In the genomic region with DNA sequence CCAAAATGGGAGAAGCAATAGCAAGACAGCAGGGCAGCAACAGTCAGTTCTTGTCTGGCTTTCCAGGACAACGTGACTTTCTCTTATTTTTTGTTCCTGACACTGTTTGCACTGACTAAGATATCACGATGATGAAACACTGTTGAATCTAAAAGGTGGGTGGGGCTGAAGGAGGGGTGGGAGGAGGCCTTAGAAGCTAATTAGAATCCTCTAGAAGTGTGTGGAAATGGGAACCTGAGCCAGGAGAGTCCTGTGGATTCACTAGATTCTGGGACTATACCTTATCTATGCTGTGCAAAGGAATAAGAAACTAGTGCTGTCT, we compare ENCODE assay signal across 16 cellular contexts.
A peak's percentile ranks its signal among the peaks of the same experiment; 100 is the strongest.
DNase-seq lines count a peak whose midpoint lies in the region; ATAC-seq, FAIRE-seq and TF ChIP-seq lines count a peak whose summit lies in the region.
"Had no signal": no experiment of that assay in that cellular context is flagged by ENCODE, and none has a peak within 500 bp of the region (broad histone marks: within the 10 kb centered on the region; RNA-seq: fewer than 3 reads in every experiment).

No MANE protein-coding gene starts in this region.

- ATAC-seq in K562 (peak; percentile 26; the same call in 2 of the 3 replicates), GM21381 (IDR thresholded peaks at IDR 0.05; ENCODE audit: unreplicated experiment) (no peak)
- ATAC-seq: body of pancreas, mucosa of descending colon had no signal

- DNase-seq in NCI-H345 (lab: John Stamatoyannopoulos, UW) (peak; percentile 44), NCI-H345 treated with DMSO at 0.1 percent for 48 hours (lab: John Stamatoyannopoulos, UW; ENCODE audit: unreplicated experiment) (no peak), K562 (ENCODE audit: extremely low read depth in 1 of 4, low spot score in 3 of 4) (no peak), hepatocyte (ENCODE audit: low spot score) (peak; percentile 15), stromal cell of bone marrow (ENCODE audit: low read depth) (peak; percentile 28), kidney (no peak), foreskin melanocyte (no peak)
- DNase-seq: 8988T; activated gamma-delta T cell treated with Interleukin-2 at 50 U/mL for 16 hours; CD4-positive, alpha-beta memory T cell; H9; mucosa of descending colon; NCI-H446; stimulated activated CD4-positive, alpha-beta T cell treated with anti-CD3 and anti-CD28 coated beads, Interleukin-15, amount 100 ng/mL, for 24 hours had no signal

- intact Hi-C loops in K562 (cut with micrococcal nuclease) (no loop called here), kidney (cut with DNase I) (no loop called here)

- BruUV-seq in K562 (replicated peaks; lab: Mats Ljungman, UMichigan): no TSS peak

- no peak for FAIRE-seq in K562 (lab: Jason Lieb, UNC)
- no peak for FAIRE-seq in kidney (lab: Jason Lieb, UNC)

- WGBS in K562 (ENCODE audit: insufficient coverage, low coverage, missing lambda C conversion rate): 0% methylated on average over 2 of the region's 2 CpGs
- 38% methylated on average over 2 of the region's 2 CpGs for WGBS in hepatocyte (ENCODE audit: low lambda C conversion rate, missing lambda C conversion rate)

- POLR2A ChIA-PET in K562 (lab: Yijun Ruan, JAX): no interaction called here

- H3K4me3 ChIP-seq in K562 (no peak overlapping the region), hepatocyte (no peak overlapping the region), kidney (ENCODE audit: low read length in 2 of 2) (no peak overlapping the region)
- H3K4me3 ChIP-seq: body of pancreas, mucosa of descending colon had no signal

- no peaks in the 10 kb centered on the region for H3K36me3 ChIP-seq in K562 (ENCODE audit: control insufficient read depth, insufficient read depth, low read length)
- no peaks in the 10 kb centered on the region for H3K36me3 ChIP-seq in hepatocyte (replicated peaks; ENCODE audit: insufficient read depth, low read depth)
- H3K36me3 ChIP-seq in kidney (ENCODE audit: control insufficient read depth in 1 of 2, insufficient read depth in 2 of 2, low read length in 2 of 2): no peaks in the 10 kb centered on the region

- TF ChIP-seq CTCF in K562 (IDR thresholded peaks at IDR 0.05 in 2 of 3, conservative IDR thresholded peaks at IDR 0.05 in 1 of 3; ENCODE audit: insufficient read depth in 2 of 3, low read depth in 1 of 3, low read length in 3 of 3): no peak
- no peak for TF ChIP-seq CTCF in hepatocyte (IDR thresholded peaks at IDR 0.05; ENCODE audit: poor library complexity)
- TF ChIP-seq CTCF in kidney (IDR thresholded peaks at IDR 0.05; ENCODE audit: borderline replicate concordance, extremely low read depth, insufficient read depth): no peak

- H3K4me2 ChIP-seq in K562 (ENCODE audit: insufficient read depth, low read length): no peak overlapping the region
- H3K4me2 ChIP-seq in hepatocyte: peak overlapping the region; percentile 22

- H3K9me2 ChIP-seq in hepatocyte (replicated peaks; ENCODE audit: insufficient read depth): no peaks in the 10 kb centered on the region

- H3K9ac ChIP-seq in K562 (ENCODE audit: insufficient read depth in 1 of 2, low read depth in 2 of 2, low read length in 2 of 2) (no peak overlapping the region), kidney (ENCODE audit: low read length in 2 of 2) (no peak overlapping the region)

- in situ Hi-C loops in K562 (cut with MboI): no loop called here

- no peak for TF ChIP-seq RAD21 in K562 (CRISPR knock-in tag; conservative IDR thresholded peaks at IDR 0.05 in 1 of 2, IDR thresholded peaks at IDR 0.05 in 1 of 2)

- H3K27me3 ChIP-seq in K562 (ENCODE audit: control insufficient read depth in 2 of 2, insufficient read depth in 2 of 2, low read length in 2 of 2) (peaks cover 2 to 19% of the 10 kb centered on the region in 2 experiments; a peak in 4 of 5 replicates), hepatocyte (peaks cover 9% of the 10 kb centered on the region)
- H3K27me3 ChIP-seq: body of pancreas had no signal

- H3K9me1 ChIP-seq in K562 (ENCODE audit: control insufficient read depth, insufficient read depth, low read length): peaks cover 3% of the 10 kb centered on the region

- no peaks in the 10 kb centered on the region for H3K9me3 ChIP-seq in K562 (replicated peaks; ENCODE audit: control insufficient read depth, insufficient read depth, low read depth, low read length)
- no peaks in the 10 kb centered on the region for H3K9me3 ChIP-seq in hepatocyte (ENCODE audit: low read depth)
- H3K9me3 ChIP-seq in kidney (ENCODE audit: control insufficient read depth in 1 of 2, low read length in 2 of 2): no peaks in the 10 kb centered on the region
- H3K9me3 ChIP-seq: body of pancreas, mucosa of descending colon had no signal

- H3K27ac ChIP-seq in K562 (ENCODE audit: extremely low read depth, low read depth, low read length) (no peak overlapping the region), hepatocyte (no peak overlapping the region), kidney (ENCODE audit: low read depth in 2 of 2, low read length in 2 of 2) (no peak overlapping the region)
- H3K27ac ChIP-seq: body of pancreas had no signal

- no peaks in the 10 kb centered on the region for H3K4me1 ChIP-seq in K562 (replicated peaks in 1 of 2; ENCODE audit: control insufficient read depth in 2 of 2, insufficient read depth in 2 of 2, low read length in 2 of 2)
- no peaks in the 10 kb centered on the region for H3K4me1 ChIP-seq in hepatocyte (ENCODE audit: insufficient read depth)
- H3K4me1 ChIP-seq in kidney (ENCODE audit: control insufficient read depth in 1 of 2, insufficient read depth in 1 of 2, low read depth in 1 of 2, low read length in 2 of 2): no peaks in the 10 kb centered on the region

- TF ChIP-seq POLR2A in K562 (conservative IDR thresholded peaks at IDR 0.05): no peak

- no peak for TF ChIP-seq EP300 in K562 (IDR thresholded peaks at IDR 0.05; ENCODE audit: low read length)

- H3K79me2 ChIP-seq in K562 (ENCODE audit: control insufficient read depth, insufficient read depth, low read length) (no peaks in the 10 kb centered on the region), hepatocyte (no peaks in the 10 kb centered on the region)

- H2AFZ ChIP-seq in K562 (ENCODE audit: low read depth, low read length): no peak overlapping the region
- no peak overlapping the region for H2AFZ ChIP-seq in hepatocyte

- CTCF ChIA-PET in K562 (lab: Yijun Ruan, JAX; ENCODE audit: low intra/inter-chr PET ratio): no interaction called here

- H4K20me1 ChIP-seq in K562 (replicated peaks; ENCODE audit: control insufficient read depth, insufficient read depth, low read length) (no peaks in the 10 kb centered on the region; the same call in 1 of the 2 replicates), hepatocyte (ENCODE audit: insufficient read depth, poor library complexity, severe bottlenecking) (no peaks in the 10 kb centered on the region)

TF ChIP-seq in K562, 482 proteins besides CTCF, POLR2A, EP300 and RAD21:
- TF ChIP-seq HNRNPUL1 (IDR thresholded peaks at IDR 0.05; ENCODE audit: low read length) (no peak), KLF6 (CRISPR knock-in tag; IDR thresholded peaks at IDR 0.05; ENCODE audit: borderline replicate concordance) (no peak), CREBBP (IDR thresholded peaks at IDR 0.05; ENCODE audit: low read depth, low read length) (no peak)
- TF ChIP-seq, protein P1, sequence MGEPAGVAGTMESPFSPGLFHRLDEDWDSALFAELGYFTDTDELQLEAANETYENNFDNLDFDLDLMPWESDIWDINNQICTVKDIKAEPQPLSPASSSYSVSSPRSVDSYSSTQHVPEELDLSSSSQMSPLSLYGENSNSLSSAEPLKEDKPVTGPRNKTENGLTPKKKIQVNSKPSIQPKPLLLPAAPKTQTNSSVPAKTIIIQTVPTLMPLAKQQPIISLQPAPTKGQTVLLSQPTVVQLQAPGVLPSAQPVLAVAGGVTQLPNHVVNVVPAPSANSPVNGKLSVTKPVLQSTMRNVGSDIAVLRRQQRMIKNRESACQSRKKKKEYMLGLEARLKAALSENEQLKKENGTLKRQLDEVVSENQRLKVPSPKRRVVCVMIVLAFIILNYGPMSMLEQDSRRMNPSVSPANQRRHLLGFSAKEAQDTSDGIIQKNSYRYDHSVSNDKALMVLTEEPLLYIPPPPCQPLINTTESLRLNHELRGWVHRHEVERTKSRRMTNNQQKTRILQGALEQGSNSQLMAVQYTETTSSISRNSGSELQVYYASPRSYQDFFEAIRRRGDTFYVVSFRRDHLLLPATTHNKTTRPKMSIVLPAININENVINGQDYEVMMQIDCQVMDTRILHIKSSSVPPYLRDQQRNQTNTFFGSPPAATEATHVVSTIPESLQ (CRISPR knock-in tag; IDR thresholded peaks at IDR 0.05): no peak
- TF ChIP-seq, protein P2, sequence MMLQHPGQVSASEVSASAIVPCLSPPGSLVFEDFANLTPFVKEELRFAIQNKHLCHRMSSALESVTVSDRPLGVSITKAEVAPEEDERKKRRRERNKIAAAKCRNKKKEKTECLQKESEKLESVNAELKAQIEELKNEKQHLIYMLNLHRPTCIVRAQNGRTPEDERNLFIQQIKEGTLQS (IDR thresholded peaks at IDR 0.05): 0 out of 2 replicates have a peak, but pooled peaks have one; percentile 30
- TF ChIP-seq, protein P2 (CRISPR knock-in tag; conservative IDR thresholded peaks at IDR 0.05): no peak

Comparison
In these comparisons a context has a peak if more than half of its experiments do, and no peak if none do; other contexts are left out.
1. DNase-seq: peak in NCI-H345 (single experiment), hepatocyte (single experiment) and stromal cell of bone marrow (single experiment); none in NCI-H345 treated with DMSO at 0.1 percent for 48 hours (single experiment), K562 (0 of 4), kidney (single experiment) and foreskin melanocyte (single experiment).